In genomic region chr15:96947830-96948229, GRCh38 we compare ENCODE assay signal across 14 cellular contexts.
DNase-seq lines count a peak whose midpoint lies in the region; ATAC-seq and TF ChIP-seq lines count a peak whose summit lies in the region.
"Had no signal": no experiment of that assay in that cellular context is flagged by ENCODE, and none has a peak within 500 bp of the region (broad histone marks: within the 10 kb centered on the region; RNA-seq: fewer than 3 reads in every experiment).

No MANE protein-coding gene starts in this region.

- DNase-seq in H7 = peak; percentile 77
- DNase-seq in adipocyte (ENCODE audit: low read depth) = no peak
- DNase-seq in inferior parietal cortex (ENCODE audit: extremely low spot score) = no peak
- DNase-seq in tibial artery = no peak
- DNase-seq: activated CD4-positive, alpha-beta T cell treated with anti-CD3 and anti-CD28 coated beads for 48 hours; activated naive CD4-positive, alpha-beta T cell treated with Interleukin-2 at 50 U/mL for 16 hours; CD8-positive, alpha-beta T cell; MV-4-11; NCI-H510A had no signal

- H3K4me3 ChIP-seq in H7 (ENCODE audit: insufficient read depth, low read depth, low read length) (peak overlapping the region; percentile 29), adipocyte (ENCODE audit: low read length) (peak overlapping the region; percentile 33), iPS-20b (ENCODE audit: low read length) (peak overlapping the region; percentile 63), rectal smooth muscle tissue (ENCODE audit: low read length) (peak overlapping the region; percentile 9), tibial artery (peak overlapping the region in 1 of 2 donors; percentile 23)
- H3K4me3 ChIP-seq: SJSA1 had no signal

- no peak for TF ChIP-seq CTCF in tibial artery (IDR thresholded peaks at IDR 0.05)

- ATAC-seq in GM21381 (IDR thresholded peaks at IDR 0.05; ENCODE audit: unreplicated experiment) (no peak), GM21717 (IDR thresholded peaks at IDR 0.05; ENCODE audit: unreplicated experiment) (no peak)
- ATAC-seq: CD8-positive, alpha-beta T cell had no signal

- H3K36me3 ChIP-seq in H7 (replicated peaks; ENCODE audit: control insufficient read depth, insufficient read depth, low read length) (no peaks in the 10 kb centered on the region), adipocyte (ENCODE audit: control insufficient read depth, insufficient read depth, low read length, severe bottlenecking) (no peaks in the 10 kb centered on the region), iPS-20b (ENCODE audit: insufficient read depth, low read depth, low read length) (no peaks in the 10 kb centered on the region), rectal smooth muscle tissue (ENCODE audit: control insufficient read depth, insufficient read depth, low read length) (no peaks in the 10 kb centered on the region), tibial artery (no peaks in the 10 kb centered on the region)
- H3K36me3 ChIP-seq: SJSA1 had no signal

- intact Hi-C loops in tibial artery (cut with DNase I; ENCODE audit: low total_unique reads) = no loop called here

- no peaks in the 10 kb centered on the region for H3K4me1 ChIP-seq in adipocyte (ENCODE audit: control insufficient read depth, insufficient read depth, low read length)
- H3K4me1 ChIP-seq in iPS-20b (ENCODE audit: insufficient read depth, low read length) = 0 out of 2 replicates have a peak, but pooled peaks cover 3% of the 10 kb centered on the region
- H3K4me1 ChIP-seq in rectal smooth muscle tissue (ENCODE audit: control insufficient read depth, insufficient read depth, low read length) = no peaks in the 10 kb centered on the region
- H3K4me1 ChIP-seq in tibial artery = peaks cover 0 to 4% (median 0%) of the 10 kb centered on the region in 4 donors
- H3K4me1 ChIP-seq: SJSA1 had no signal

- H3K9ac ChIP-seq in adipocyte (ENCODE audit: low read length) (no peak overlapping the region), iPS-20b (ENCODE audit: low read depth, low read length) (no peak overlapping the region), rectal smooth muscle tissue (ENCODE audit: low read length) (no peak overlapping the region)

- H3K27ac ChIP-seq in iPS-20b (ENCODE audit: low read length) = no peak overlapping the region
- no peak overlapping the region for H3K27ac ChIP-seq in rectal smooth muscle tissue (ENCODE audit: low read depth, low read length)
- H3K27ac ChIP-seq in tibial artery = no peak overlapping the region
- H3K27ac ChIP-seq: SJSA1 had no signal

- H3K27me3 ChIP-seq in H7 (ENCODE audit: control insufficient read depth, insufficient read depth, low read length) (peaks cover 13% of the 10 kb centered on the region), adipocyte (replicated peaks; ENCODE audit: control insufficient read depth, insufficient read depth, low read length) (peaks cover 11% of the 10 kb centered on the region), iPS-20b (ENCODE audit: insufficient read depth, low read length) (peaks cover 80% of the 10 kb centered on the region), rectal smooth muscle tissue (ENCODE audit: control insufficient read depth, insufficient read depth, low read length) (no peaks in the 10 kb centered on the region), tibial artery (peaks cover 0 to 7% of the 10 kb centered on the region in 2 donors)
- H3K27me3 ChIP-seq: SJSA1 had no signal

- H3K9me3 ChIP-seq in adipocyte (ENCODE audit: control insufficient read depth, low read length) = peaks cover 3% of the 10 kb centered on the region
- no peaks in the 10 kb centered on the region for H3K9me3 ChIP-seq in iPS-20b (ENCODE audit: insufficient read depth, low read depth, low read length)
- H3K9me3 ChIP-seq in tibial artery = no peaks in the 10 kb centered on the region
- H3K9me3 ChIP-seq: SJSA1 had no signal
